Comparison of ENCODE assay signal across 16 cellular contexts in genomic region chr19:623175-623916, GRCh38. TPM values are rescaled to one million over a fixed set of nuclear protein-coding genes. Genes with fewer than 3 reads are reported as not detected.
"Had no signal": no experiment of that assay in that cellular context is flagged by ENCODE, and none has a peak within 500 bp of the region (broad histone marks: within the 10 kb centered on the region; RNA-seq: fewer than 3 reads in every experiment).

No MANE protein-coding gene starts in this region.

- ATAC-seq: activated T-helper 17 cell treated with anti-CD3 and anti-CD28 coated beads, Interleukin-2, amount 50 U/mL, for 72 hours; left lobe of liver; natural killer cell had no signal

- DNase-seq: activated CD4-positive, alpha-beta T cell treated with anti-CD3 and anti-CD28 coated beads, Interleukin-2, amount 10 ng/mL, durations not matched to agents 7 days and 5 days; activated CD4-positive, CD25-positive, alpha-beta regulatory T cell; activated naive CD4-positive, alpha-beta T cell treated with anti-CD3 and anti-CD28 coated beads for 36 hours; activated T-cell treated with anti-CD3 and anti-CD28 coated beads for 4 hours; head of caudate nucleus; natural killer cell; ovary; stimulated activated CD4-positive, alpha-beta T cell treated with anti-CD3 and anti-CD28 coated beads, Interleukin-4, amount 100 ng/mL, for 4 hours; T-helper 2 cell; transverse colon had no signal

- H3K4me3 Mint-ChIP-seq: activated CD4-positive, alpha-beta T cell treated with anti-CD3 and anti-CD28 coated beads, Interleukin-2, amount 10 ng/mL, durations not matched to agents 7 days and 5 days; activated naive CD4-positive, alpha-beta T cell treated with anti-CD3 and anti-CD28 coated beads for 36 hours; activated T-helper 17 cell treated with anti-CD3 and anti-CD28 coated beads, Interleukin-2, amount 50 U/mL, for 72 hours; natural killer cell had no signal

- H3K27ac Mint-ChIP-seq: activated CD4-positive, alpha-beta T cell treated with anti-CD3 and anti-CD28 coated beads, Interleukin-2, amount 10 ng/mL, durations not matched to agents 7 days and 5 days; activated naive CD4-positive, alpha-beta T cell treated with anti-CD3 and anti-CD28 coated beads for 36 hours; activated T-helper 17 cell treated with anti-CD3 and anti-CD28 coated beads, Interleukin-2, amount 50 U/mL, for 72 hours; natural killer cell had no signal

- H3K36me3 Mint-ChIP-seq: natural killer cell had no signal

- FAIRE-seq: TTC549 had no signal

- H3K27me3 Mint-ChIP-seq: activated CD4-positive, alpha-beta T cell treated with anti-CD3 and anti-CD28 coated beads, Interleukin-2, amount 10 ng/mL, durations not matched to agents 7 days and 5 days; activated T-helper 17 cell treated with anti-CD3 and anti-CD28 coated beads, Interleukin-2, amount 50 U/mL, for 72 hours had no signal

- H3K4me1 Mint-ChIP-seq: activated T-helper 17 cell treated with anti-CD3 and anti-CD28 coated beads, Interleukin-2, amount 50 U/mL, for 72 hours; natural killer cell had no signal

- H3K27ac ChIP-seq: esophagus muscularis mucosa, ovary, transverse colon had no signal

- H3K4me3 ChIP-seq: esophagus muscularis mucosa, ovary, transverse colon had no signal

- H3K9me3 ChIP-seq: esophagus muscularis mucosa, ovary, transverse colon had no signal

- H3K9me3 Mint-ChIP-seq: activated CD4-positive, alpha-beta T cell treated with anti-CD3 and anti-CD28 coated beads, Interleukin-2, amount 10 ng/mL, durations not matched to agents 7 days and 5 days; activated naive CD4-positive, alpha-beta T cell treated with anti-CD3 and anti-CD28 coated beads for 36 hours; activated T-helper 17 cell treated with anti-CD3 and anti-CD28 coated beads, Interleukin-2, amount 50 U/mL, for 72 hours; natural killer cell had no signal

- H3K4me1 ChIP-seq: transverse colon had no signal

- H3K27me3 ChIP-seq: ovary, transverse colon had no signal

- H3K36me3 ChIP-seq: ovary had no signal

RNA-seq across cellular contexts. Expression of gene FGF22, which starts 16.3 kb away (rescaled TPM):
- total RNA-seq: activated CD8-positive, alpha-beta memory T cell treated with anti-CD3 and anti-CD28 coated beads for 36 hours; activated naive CD4-positive, alpha-beta T cell treated with anti-CD3 and anti-CD28 coated beads for 36 hours; dermis blood vessel endothelial cell; transverse colon had no signal
